Comparison of ENCODE assay signal across 1 cellular context in genomic region chr3:53170325-53171108, GRCh38.
TF ChIP-seq lines count a peak whose summit lies in the region.

No MANE protein-coding gene starts in this region.

TF ChIP-seq in HepG2, 621 proteins besides CTCF, POLR2A, EP300 and RAD21 (continued from another document and continues in another):
- TF ChIP-seq ZNF687 (CRISPR knock-in tag; IDR thresholded peaks at IDR 0.05) (peak; percentile 93), SMAD1 (CRISPR knock-in tag; IDR thresholded peaks at IDR 0.05; ENCODE audit: borderline replicate concordance, low read depth) (peak; percentile 58; the same call in 1 of the 2 replicates), THAP11 (CRISPR knock-in tag; IDR thresholded peaks at IDR 0.05) (peak; percentile 51), ZNF318 (CRISPR knock-in tag; IDR thresholded peaks at IDR 0.05) (0 out of 2 replicates have a peak, but pooled peaks have one; percentile 34), SETDB1 (CRISPR knock-in tag; IDR thresholded peaks at IDR 0.05; ENCODE audit: borderline replicate concordance) (no peak), DPF2 (CRISPR knock-in tag; IDR thresholded peaks at IDR 0.05; ENCODE audit: borderline replicate concordance, low read depth) (no peak), ZFAT (CRISPR knock-in tag; conservative IDR thresholded peaks at IDR 0.05) (no peak), ATF1 (CRISPR knock-in tag; IDR thresholded peaks at IDR 0.05) (no peak), HNRNPLL (IDR thresholded peaks at IDR 0.05; ENCODE audit: low read depth, low read length, poor library complexity, severe bottlenecking) (peak; percentile 34), PITX1 (CRISPR knock-in tag; IDR thresholded peaks at IDR 0.05) (peak; percentile 57; the same call in 1 of the 2 replicates), ZNF362 (CRISPR knock-in tag; IDR thresholded peaks at IDR 0.05; ENCODE audit: borderline replicate concordance) (no peak), ZNF878 (CRISPR knock-in tag; IDR thresholded peaks at IDR 0.05) (0 out of 2 replicates have a peak, but pooled peaks have one; percentile 25), FOXO1 (CRISPR knock-in tag; IDR thresholded peaks at IDR 0.05) (0 out of 2 replicates have a peak, but pooled peaks have one; percentile 35), MEF2D (CRISPR knock-in tag; IDR thresholded peaks at IDR 0.05) (no peak), NFIC (IDR thresholded peaks at IDR 0.05; ENCODE audit: low read length) (no peak), DBP (CRISPR knock-in tag; IDR thresholded peaks at IDR 0.05; ENCODE audit: not compliant biosample characterization) (no peak), PRPF4 (IDR thresholded peaks at IDR 0.05; ENCODE audit: low read depth, low read length, poor library complexity, severe bottlenecking) (no peak), AGO2 (optimal IDR thresholded peaks at IDR 0.05; ENCODE audit: low read depth, low read length) (peak; percentile 65), JUN (CRISPR knock-in tag; IDR thresholded peaks at IDR 0.05) (no peak), ZNF839 (CRISPR knock-in tag; IDR thresholded peaks at IDR 0.05; ENCODE audit: borderline replicate concordance) (no peak), SOX6 (IDR thresholded peaks at IDR 0.05) (no peak), SOX6 (CRISPR knock-in tag; IDR thresholded peaks at IDR 0.05) (peak; percentile 46), KLF11 (CRISPR knock-in tag; IDR thresholded peaks at IDR 0.05) (no peak), SIX4 (CRISPR knock-in tag; IDR thresholded peaks at IDR 0.05) (peak; percentile 34; the same call in 1 of the 2 replicates), ZNF230 (CRISPR knock-in tag; IDR thresholded peaks at IDR 0.05) (0 out of 2 replicates have a peak, but pooled peaks have one; percentile 26), ZNF747 (CRISPR knock-in tag; IDR thresholded peaks at IDR 0.05; ENCODE audit: borderline replicate concordance) (no peak), ZNF761 (CRISPR knock-in tag; conservative IDR thresholded peaks at IDR 0.05) (peak; percentile 39; the same call in 1 of the 2 replicates), SIN3A (IDR thresholded peaks at IDR 0.05; ENCODE audit: borderline replicate concordance, low read depth, low read length) (0 out of 2 replicates have a peak, but pooled peaks have one; percentile 21), ZNF333 (CRISPR knock-in tag; IDR thresholded peaks at IDR 0.05; ENCODE audit: borderline replicate concordance) (no peak)
- TF ChIP-seq, protein P1, sequence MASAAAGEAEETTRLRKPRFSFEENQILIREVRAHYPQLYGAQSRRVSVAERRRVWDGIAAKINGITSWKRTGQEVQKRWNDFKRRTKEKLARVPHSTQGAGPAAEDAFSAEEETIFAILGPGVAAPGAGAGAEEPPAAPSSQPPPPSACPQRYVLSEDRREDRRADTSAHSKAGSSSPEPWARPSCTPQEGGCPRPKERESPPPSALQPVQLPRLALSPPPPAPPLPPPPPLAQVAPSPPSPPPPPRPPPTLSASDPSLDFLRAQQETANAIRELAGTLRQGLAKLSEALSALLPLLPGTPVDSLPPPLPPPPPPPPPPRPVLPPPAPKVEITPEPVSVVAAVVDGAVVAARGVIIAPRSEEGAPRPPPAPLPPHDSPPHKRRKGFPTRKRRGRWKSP (CRISPR knock-in tag; IDR thresholded peaks at IDR 0.05) = peak; percentile 51; the same call in 1 of the 2 replicates
- TF ChIP-seq, protein P2, sequence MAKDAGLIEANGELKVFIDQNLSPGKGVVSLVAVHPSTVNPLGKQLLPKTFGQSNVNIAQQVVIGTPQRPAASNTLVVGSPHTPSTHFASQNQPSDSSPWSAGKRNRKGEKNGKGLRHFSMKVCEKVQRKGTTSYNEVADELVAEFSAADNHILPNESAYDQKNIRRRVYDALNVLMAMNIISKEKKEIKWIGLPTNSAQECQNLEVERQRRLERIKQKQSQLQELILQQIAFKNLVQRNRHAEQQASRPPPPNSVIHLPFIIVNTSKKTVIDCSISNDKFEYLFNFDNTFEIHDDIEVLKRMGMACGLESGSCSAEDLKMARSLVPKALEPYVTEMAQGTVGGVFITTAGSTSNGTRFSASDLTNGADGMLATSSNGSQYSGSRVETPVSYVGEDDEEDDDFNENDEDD (CRISPR knock-in tag; IDR thresholded peaks at IDR 0.05; ENCODE audit: borderline replicate concordance) = 0 out of 2 replicates have a peak, but pooled peaks have one; percentile 43
- TF ChIP-seq, protein P3, sequence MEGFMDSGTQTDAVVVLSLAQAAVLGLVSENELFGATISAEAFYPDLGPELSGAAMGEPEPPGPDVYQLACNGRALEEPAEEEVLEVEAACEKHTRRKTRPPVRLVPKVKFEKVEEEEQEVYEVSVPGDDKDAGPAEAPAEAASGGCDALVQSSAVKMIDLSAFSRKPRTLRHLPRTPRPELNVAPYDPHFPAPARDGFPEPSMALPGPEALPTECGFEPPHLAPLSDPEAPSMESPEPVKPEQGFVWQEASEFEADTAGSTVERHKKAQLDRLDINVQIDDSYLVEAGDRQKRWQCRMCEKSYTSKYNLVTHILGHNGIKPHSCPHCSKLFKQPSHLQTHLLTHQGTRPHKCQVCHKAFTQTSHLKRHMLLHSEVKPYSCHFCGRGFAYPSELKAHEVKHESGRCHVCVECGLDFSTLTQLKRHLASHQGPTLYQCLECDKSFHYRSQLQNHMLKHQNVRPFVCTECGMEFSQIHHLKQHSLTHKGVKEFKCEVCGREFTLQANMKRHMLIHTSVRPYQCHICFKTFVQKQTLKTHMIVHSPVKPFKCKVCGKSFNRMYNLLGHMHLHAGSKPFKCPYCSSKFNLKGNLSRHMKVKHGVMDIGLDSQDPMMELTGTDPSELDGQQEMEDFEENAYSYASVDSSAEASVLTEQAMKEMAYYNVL (CRISPR knock-in tag; IDR thresholded peaks at IDR 0.05; ENCODE audit: borderline replicate concordance) = 0 out of 2 replicates have a peak, but pooled peaks have one; percentile 1
- TF ChIP-seq, protein P4, sequence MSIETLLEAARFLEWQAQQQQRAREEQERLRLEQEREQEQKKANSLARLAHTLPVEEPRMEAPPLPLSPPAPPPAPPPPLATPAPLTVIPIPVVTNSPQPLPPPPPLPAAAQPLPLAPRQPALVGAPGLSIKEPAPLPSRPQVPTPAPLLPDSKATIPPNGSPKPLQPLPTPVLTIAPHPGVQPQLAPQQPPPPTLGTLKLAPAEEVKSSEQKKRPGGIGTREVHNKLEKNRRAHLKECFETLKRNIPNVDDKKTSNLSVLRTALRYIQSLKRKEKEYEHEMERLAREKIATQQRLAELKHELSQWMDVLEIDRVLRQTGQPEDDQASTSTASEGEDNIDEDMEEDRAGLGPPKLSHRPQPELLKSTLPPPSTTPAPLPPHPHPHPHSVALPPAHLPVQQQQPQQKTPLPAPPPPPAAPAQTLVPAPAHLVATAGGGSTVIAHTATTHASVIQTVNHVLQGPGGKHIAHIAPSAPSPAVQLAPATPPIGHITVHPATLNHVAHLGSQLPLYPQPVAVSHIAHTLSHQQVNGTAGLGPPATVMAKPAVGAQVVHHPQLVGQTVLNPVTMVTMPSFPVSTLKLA (IDR thresholded peaks at IDR 0.05) = peak; percentile 46; the same call in 1 of the 2 replicates
